In the genomic region with DNA sequence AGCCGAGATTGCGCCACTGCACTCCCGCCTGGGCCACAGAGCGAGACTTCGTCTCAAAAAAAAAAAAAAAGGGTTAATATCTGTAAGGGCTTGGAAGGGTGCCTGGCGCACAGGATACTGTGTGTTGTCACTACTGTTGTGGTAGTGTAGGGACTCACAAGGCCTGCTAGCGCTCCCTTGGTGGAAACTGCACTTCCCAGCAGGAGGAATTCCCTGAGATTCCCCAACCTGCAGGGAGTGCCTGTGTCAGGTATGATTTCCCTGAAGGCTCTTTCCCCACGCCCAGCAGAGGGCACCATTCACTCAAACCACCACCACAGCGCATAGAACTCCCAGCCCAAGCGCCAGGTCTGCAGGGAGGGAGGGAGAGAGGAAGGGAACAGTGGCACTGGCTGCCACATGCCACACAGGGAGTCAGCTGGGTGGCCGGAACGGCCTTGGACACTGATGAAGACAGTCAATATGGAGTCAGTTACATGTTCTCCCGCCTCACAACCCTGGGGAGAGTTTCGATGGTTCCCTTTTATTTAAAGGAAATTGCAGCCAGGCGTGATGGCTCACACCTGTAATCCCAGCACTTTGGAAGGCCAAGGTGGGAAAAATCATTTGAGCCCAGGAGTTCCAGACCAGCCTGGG, we compare ENCODE assay signal across 8 cellular contexts. TPM values are rescaled to one million over a fixed set of nuclear protein-coding genes. Genes with fewer than 3 reads are reported as not detected.
DNase-seq lines count a peak whose midpoint lies in the region; ATAC-seq and TF ChIP-seq lines count a peak whose summit lies in the region.

No MANE protein-coding gene starts in this region.

- ATAC-seq in right lobe of liver (peak; percentile 99 to 100 (median 100)), HG03095 (IDR thresholded peaks at IDR 0.05; ENCODE audit: unreplicated experiment) (no peak)

- intact Hi-C loops in right lobe of liver (cut with DNase I) = no loop called here

- WGBS in right lobe of liver (ENCODE audit: insufficient coverage, low coverage, low lambda C conversion rate, missing lambda C conversion rate) = 31% methylated on average over 13 of the region's 15 CpGs

- H3K36me3 ChIP-seq in H7 (replicated peaks; ENCODE audit: control insufficient read depth, insufficient read depth, low read length) (peaks cover 1% of the 10 kb centered on the region; the same call in 1 of the 2 replicates), right lobe of liver (no peaks in the 10 kb centered on the region)

- H3K4me3 ChIP-seq in H7 (ENCODE audit: insufficient read depth, low read depth, low read length) (no peak overlapping the region), choroid plexus epithelial cell (ENCODE audit: low read depth, low read length) (no peak overlapping the region), right lobe of liver (no peak overlapping the region)

- no peak for TF ChIP-seq POLR2A in right lobe of liver (IDR thresholded peaks at IDR 0.05)

- no peak overlapping the region for H3K27ac ChIP-seq in right lobe of liver

- no peaks in the 10 kb centered on the region for H3K4me1 ChIP-seq in right lobe of liver

- H3K27me3 ChIP-seq in H7 (ENCODE audit: control insufficient read depth, insufficient read depth, low read length) (no peaks in the 10 kb centered on the region), right lobe of liver (no peaks in the 10 kb centered on the region)

- TF ChIP-seq CTCF in choroid plexus epithelial cell (conservative IDR thresholded peaks at IDR 0.05; ENCODE audit: low read depth, low read length) = peak; percentile 95
- peak; percentile 76 to 94 (median 88) for TF ChIP-seq CTCF in right lobe of liver (IDR thresholded peaks at IDR 0.05)

- DNase-seq in AG20443 (ENCODE audit: low spot score) (peak; percentile 85), H7 (peak; percentile 93), NCI-H460 (ENCODE audit: extremely low read depth, low read depth) (peak; percentile 80), choroid plexus epithelial cell (ENCODE audit: low read depth) (peak; percentile 83), right lobe of liver (peak; percentile 84 to 90 (median 88))
- DNase-seq in activated CD4-positive, alpha-beta T cell treated with anti-CD3 and anti-CD28 coated beads for 24 hours (ENCODE audit: low read depth in 2 of 2) = peak; percentile 49 to 59
- DNase-seq in stimulated activated CD8-positive, alpha-beta memory T cell treated with anti-CD3 and anti-CD28 coated beads, Interleukin-12 subunit alpha, Interleukin-12 subunit beta, amount 100 ng/mL, for 1 hour (ENCODE audit: low read depth) = peak; percentile 23

- H3K9me3 ChIP-seq in right lobe of liver = no peaks in the 10 kb centered on the region

RNA-seq across cellular contexts. Expression of gene CDH1, which starts 32.7 kb away (rescaled TPM):
- total RNA-seq in H7 (2014; rRNA removed; shearing (Covaris generic)) = 19.0 and 38.6 TPM in 2 replicates
- total RNA-seq in NCI-H460 (2014; rRNA removed; shearing (Covaris generic)) = not detected in 2 replicates
- polyA plus RNA-seq in NCI-H460 (2014; cell fraction: nucleus; rRNA removed) = not detected in 2 replicates
- 100 to 1,000 TPM in 1 of 6 experiments, 10 to 100 TPM in 5; 54.3 to 130 (median 76.5) TPM for total RNA-seq in right lobe of liver

RNA-seq across cellular contexts. Expression of gene CDH3, which starts 59.2 kb away (rescaled TPM):
- 90.2 and 115 TPM in 2 replicates for total RNA-seq in H7 (2014; rRNA removed; shearing (Covaris generic))
- total RNA-seq in NCI-H460 (2014; rRNA removed; shearing (Covaris generic)) = not detected in 2 replicates
- not detected in 2 replicates for polyA plus RNA-seq in NCI-H460 (2014; cell fraction: nucleus; rRNA removed)
- total RNA-seq in right lobe of liver = under 1 TPM in 1 of 6 experiments, not detected in 5; 0.06 TPM

Comparison
In these comparisons a context has a peak if more than half of its experiments do, and no peak if none do; other contexts are left out.
1. DNase-seq: peak in every context shown above with its lines; median percentile 93 in H7; 88 in right lobe of liver; 85 in AG20443; 83 in choroid plexus epithelial cell; 80 in NCI-H460; 54 in activated CD4-positive, alpha-beta T cell treated with anti-CD3 and anti-CD28 coated beads for 24 hours; 23 in stimulated activated CD8-positive, alpha-beta memory T cell treated with anti-CD3 and anti-CD28 coated beads, Interleukin-12 subunit alpha, Interleukin-12 subunit beta, amount 100 ng/mL, for 1 hour.
2. RNA of gene CDH1, which starts 32.7 kb away (total RNA-seq): 54.3 to 130 TPM in right lobe of liver and 19.0 to 38.6 TPM in H7; not detected in NCI-H460; every median in the first group is over 10 times any median in the second.
3. RNA of gene CDH3, which starts 59.2 kb away (total RNA-seq): 90.2 to 115 TPM in H7; 0.06 TPM in right lobe of liver and not detected in NCI-H460; every median in the first group is over 10 times any median in the second.